Comparison of ENCODE assay signal across 1 cellular context in the genomic region with DNA sequence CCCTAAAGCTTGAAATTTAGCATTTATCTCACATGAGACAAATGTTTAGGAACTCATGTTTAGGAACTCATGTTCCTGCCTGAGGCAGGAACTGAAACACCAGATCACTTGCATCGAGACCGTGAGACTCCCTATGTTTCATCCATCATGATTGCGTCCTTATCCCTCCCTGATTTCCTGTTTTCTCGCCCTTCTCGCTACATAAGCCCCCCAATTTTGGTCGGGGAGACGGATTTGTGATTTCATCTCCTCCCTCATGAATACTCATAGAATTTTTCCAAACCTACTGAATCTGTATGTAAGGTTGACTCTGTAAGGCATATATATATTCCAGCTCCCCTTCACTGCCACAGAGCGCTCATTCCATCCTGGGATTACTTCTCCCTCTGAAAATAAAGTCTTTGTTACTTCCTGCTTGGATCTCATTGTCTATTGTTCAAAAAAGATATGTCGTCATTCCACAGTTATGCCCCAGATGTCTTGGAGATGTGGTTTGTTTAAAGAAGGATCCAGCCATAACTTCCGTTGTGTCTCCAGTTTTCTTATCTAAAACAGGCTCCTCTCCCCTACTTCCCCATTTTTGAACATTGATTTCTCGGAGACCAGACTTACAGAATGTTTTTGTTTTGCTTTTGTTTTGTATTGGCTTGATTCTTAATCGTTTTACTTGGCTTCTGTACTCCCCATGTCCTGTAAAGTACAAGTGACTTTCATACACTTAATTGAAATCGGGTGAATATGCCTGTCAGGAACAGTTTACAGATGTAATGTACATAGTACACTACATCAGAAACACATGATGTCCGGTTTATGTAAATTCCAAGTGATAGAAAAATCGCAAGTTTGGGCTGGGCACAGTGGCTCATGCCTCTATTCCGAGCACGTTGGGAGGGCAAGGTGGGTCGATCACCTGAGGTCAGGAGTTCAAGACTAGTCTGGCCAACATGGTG.
TF ChIP-seq lines count a peak whose summit lies in the region.

No MANE protein-coding gene starts in this region.

TF ChIP-seq in K562, 482 proteins besides CTCF, POLR2A, EP300 and RAD21 (continued from another document and continues in another):
- TF ChIP-seq, protein P1, sequence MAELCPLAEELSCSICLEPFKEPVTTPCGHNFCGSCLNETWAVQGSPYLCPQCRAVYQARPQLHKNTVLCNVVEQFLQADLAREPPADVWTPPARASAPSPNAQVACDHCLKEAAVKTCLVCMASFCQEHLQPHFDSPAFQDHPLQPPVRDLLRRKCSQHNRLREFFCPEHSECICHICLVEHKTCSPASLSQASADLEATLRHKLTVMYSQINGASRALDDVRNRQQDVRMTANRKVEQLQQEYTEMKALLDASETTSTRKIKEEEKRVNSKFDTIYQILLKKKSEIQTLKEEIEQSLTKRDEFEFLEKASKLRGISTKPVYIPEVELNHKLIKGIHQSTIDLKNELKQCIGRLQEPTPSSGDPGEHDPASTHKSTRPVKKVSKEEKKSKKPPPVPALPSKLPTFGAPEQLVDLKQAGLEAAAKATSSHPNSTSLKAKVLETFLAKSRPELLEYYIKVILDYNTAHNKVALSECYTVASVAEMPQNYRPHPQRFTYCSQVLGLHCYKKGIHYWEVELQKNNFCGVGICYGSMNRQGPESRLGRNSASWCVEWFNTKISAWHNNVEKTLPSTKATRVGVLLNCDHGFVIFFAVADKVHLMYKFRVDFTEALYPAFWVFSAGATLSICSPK (IDR thresholded peaks at IDR 0.05; ENCODE audit: borderline replicate concordance), result peak; percentile 88; the same call in 1 of the 2 replicates
- TF ChIP-seq SNIP1 (IDR thresholded peaks at IDR 0.05; ENCODE audit: low read depth), result no peak
- TF ChIP-seq NR3C1 (CRISPR knock-in tag; IDR thresholded peaks at IDR 0.05), result no peak
- no peak for TF ChIP-seq JUNB (CRISPR knock-in tag; conservative IDR thresholded peaks at IDR 0.05)
- TF ChIP-seq FOXP1 (CRISPR knock-in tag; IDR thresholded peaks at IDR 0.05), result no peak
- TF ChIP-seq ZBTB17 (CRISPR knock-in tag; IDR thresholded peaks at IDR 0.05), result peak; percentile 10; the same call in 1 of the 2 replicates
- no peak for TF ChIP-seq NCOA4 (IDR thresholded peaks at IDR 0.05; ENCODE audit: partially characterized antibody)
- TF ChIP-seq ZNF449 (CRISPR knock-in tag; IDR thresholded peaks at IDR 0.05), result 0 out of 2 replicates have a peak, but pooled peaks have one; percentile 17
- TF ChIP-seq TEAD4 (IDR thresholded peaks at IDR 0.05; ENCODE audit: low read length), result peak; percentile 90
- no peak for TF ChIP-seq TEAD4 (CRISPR knock-in tag; IDR thresholded peaks at IDR 0.05; ENCODE audit: borderline replicate concordance)
- no peak for TF ChIP-seq ZNF586 (CRISPR knock-in tag; conservative IDR thresholded peaks at IDR 0.05)
- TF ChIP-seq TEAD2 (tag; IDR thresholded peaks at IDR 0.05), result no peak
- peak; percentile 6; the same call in 1 of the 2 replicates for TF ChIP-seq HBP1 (CRISPR knock-in tag; IDR thresholded peaks at IDR 0.05)
- TF ChIP-seq TGIF2 (CRISPR knock-in tag; IDR thresholded peaks at IDR 0.05), result no peak
- TF ChIP-seq HLTF (IDR thresholded peaks at IDR 0.05), result 0 out of 2 replicates have a peak, but pooled peaks have one; percentile 21
- 0 out of 2 replicates have a peak, but pooled peaks have one; percentile 19 for TF ChIP-seq PTBP1 (IDR thresholded peaks at IDR 0.05; ENCODE audit: low read depth, low read length)
- no peak for TF ChIP-seq BRF1 (IDR thresholded peaks at IDR 0.05; ENCODE audit: borderline replicate concordance, extremely low read depth, insufficient read length)
- TF ChIP-seq NCOA6 (IDR thresholded peaks at IDR 0.05), result peak; percentile 61
- TF ChIP-seq U2AF2 (optimal IDR thresholded peaks at IDR 0.05; ENCODE audit: low read depth, low read length), result no peak
- peak; percentile 30; the same call in 1 of the 2 replicates for TF ChIP-seq ZNF592 (IDR thresholded peaks at IDR 0.05)
- TF ChIP-seq MED1 (CRISPR knock-in tag; IDR thresholded peaks at IDR 0.05; ENCODE audit: borderline replicate concordance), result no peak
- no peak for TF ChIP-seq NR1H2 (CRISPR knock-in tag; IDR thresholded peaks at IDR 0.05)
- TF ChIP-seq TBP (optimal IDR thresholded peaks at IDR 0.05; ENCODE audit: low read depth, low read length), result no peak
- TF ChIP-seq GATA2 (CRISPR knock-in tag; IDR thresholded peaks at IDR 0.05), result peak; percentile 76; the same call in 1 of the 2 replicates
- no peak for TF ChIP-seq FOS (IDR thresholded peaks at IDR 0.05; ENCODE audit: extremely low read depth, insufficient read length)
- TF ChIP-seq SP2 (IDR thresholded peaks at IDR 0.05; ENCODE audit: extremely low read depth, low read depth, low read length, poor library complexity, severe bottlenecking), result no peak
- TF ChIP-seq, protein P2, sequence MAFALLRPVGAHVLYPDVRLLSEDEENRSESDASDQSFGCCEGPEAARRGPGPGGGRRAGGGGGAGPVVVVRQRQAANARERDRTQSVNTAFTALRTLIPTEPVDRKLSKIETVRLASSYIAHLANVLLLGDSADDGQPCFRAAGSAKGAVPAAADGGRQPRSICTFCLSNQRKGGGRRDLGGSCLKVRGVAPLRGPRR (CRISPR knock-in tag; IDR thresholded peaks at IDR 0.05), result no peak
- TF ChIP-seq HNRNPK (IDR thresholded peaks at IDR 0.05; ENCODE audit: low read depth, low read length, poor library complexity, severe bottlenecking), result no peak
- no peak for TF ChIP-seq HOMEZ (CRISPR knock-in tag; IDR thresholded peaks at IDR 0.05)
- peak; percentile 59 for TF ChIP-seq FOSL1 (tag; conservative IDR thresholded peaks at IDR 0.05)
- peak; percentile 53 for TF ChIP-seq MTA1 (IDR thresholded peaks at IDR 0.05; ENCODE audit: borderline replicate concordance)
- no peak for TF ChIP-seq DMBX1 (CRISPR knock-in tag; IDR thresholded peaks at IDR 0.05; ENCODE audit: borderline replicate concordance)
- no peak for TF ChIP-seq ZNF224 (CRISPR knock-in tag; IDR thresholded peaks at IDR 0.05)
- 0 out of 2 replicates have a peak, but pooled peaks have one; percentile 75 for TF ChIP-seq HDGF (IDR thresholded peaks at IDR 0.05)
- TF ChIP-seq HCFC1 (IDR thresholded peaks at IDR 0.05; ENCODE audit: low read depth, low read length), result no peak
- TF ChIP-seq MYNN (IDR thresholded peaks at IDR 0.05), result 0 out of 2 replicates have a peak, but pooled peaks have one; percentile 29
- TF ChIP-seq MYNN (CRISPR knock-in tag; IDR thresholded peaks at IDR 0.05), result no peak
- TF ChIP-seq ZZZ3 (IDR thresholded peaks at IDR 0.05), result no peak
- no peak for TF ChIP-seq MBD1 (CRISPR knock-in tag; IDR thresholded peaks at IDR 0.05)
- TF ChIP-seq, protein P3, sequence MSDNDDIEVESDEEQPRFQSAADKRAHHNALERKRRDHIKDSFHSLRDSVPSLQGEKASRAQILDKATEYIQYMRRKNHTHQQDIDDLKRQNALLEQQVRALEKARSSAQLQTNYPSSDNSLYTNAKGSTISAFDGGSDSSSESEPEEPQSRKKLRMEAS (CRISPR knock-in tag; IDR thresholded peaks at IDR 0.05), result no peak
- no peak for TF ChIP-seq GTF3C2 (IDR thresholded peaks at IDR 0.05; ENCODE audit: borderline replicate concordance, extremely low read depth, insufficient read length)
